ENCODE assay signal across 17 cellular contexts in genomic region chr11:70877151-70877550, GRCh38.
"Had no signal": no experiment of that assay in that cellular context is flagged by ENCODE, and none has a peak within 500 bp of the region (broad histone marks: within the 10 kb centered on the region; RNA-seq: fewer than 3 reads in every experiment).

No MANE protein-coding gene starts in this region.

- H3K9me3 Mint-ChIP-seq: activated naive CD4-positive, alpha-beta T cell treated with anti-CD3 and anti-CD28 coated beads, Interleukin-2, amount 50 U/mL, for 72 hours; activated naive CD8-positive, alpha-beta T cell treated with anti-CD3 and anti-CD28 coated beads, Interleukin-2, amount 50 U/mL, for 24 hours; central memory CD8-positive, alpha-beta T cell; T-helper 1 cell treated with Interleukin-12 subunit alpha and Interleukin-12 subunit beta and Interleukin-4 antibody, amounts not matched to agents 30 μg/mL and 1 μg/mL, for 36 hours had no signal

- H3K27ac ChIP-seq: KMS-11 had no signal

- DNase-seq: activated CD4-positive, alpha-beta T cell treated with anti-CD3 and anti-CD28 coated beads for 48 hours; activated CD4-positive, alpha-beta T cell treated with anti-CD3 and anti-CD28 coated beads, Interleukin-2, amount 50 U/mL, for 4 hours; activated CD4-positive, CD25-positive, alpha-beta regulatory T cell treated with anti-CD3 and anti-CD28 coated beads, Interleukin-2, amount 50 U/mL, for 72 hours; activated CD8-positive, alpha-beta memory T cell treated with anti-CD3 and anti-CD28 coated beads, Interleukin-2, amount 50 U/mL, for 48 hours; activated CD8-positive, alpha-beta T cell treated with anti-CD3 and anti-CD28 coated beads, Interleukin-2, amount 10 ng/mL, durations not matched to agents 7 days and 5 days; activated naive CD8-positive, alpha-beta T cell treated with anti-CD3 and anti-CD28 coated beads, Interleukin-2, amount 50 U/mL, for 24 hours; activated T-cell treated with anti-CD3 and anti-CD28 coated beads, Interleukin-2, amount 50 U/mL, for 1 hour; amygdala; NCI-H187; NCI-H2081 treated with DMSO at 0.1 percent for 48 hours; PC-3; SHP77 treated with DMSO at 0.1 percent for 48 hours had no signal

- H3K9ac ChIP-seq: KMS-11 had no signal

- H3K4me2 ChIP-seq: KMS-11 had no signal

- H3K4me1 Mint-ChIP-seq: activated naive CD8-positive, alpha-beta T cell treated with anti-CD3 and anti-CD28 coated beads, Interleukin-2, amount 50 U/mL, for 24 hours; central memory CD8-positive, alpha-beta T cell had no signal

- H3K4me3 Mint-ChIP-seq: activated CD8-positive, alpha-beta T cell treated with anti-CD3 and anti-CD28 coated beads, Interleukin-2, amount 10 ng/mL, durations not matched to agents 7 days and 5 days; activated naive CD8-positive, alpha-beta T cell treated with anti-CD3 and anti-CD28 coated beads, Interleukin-2, amount 50 U/mL, for 24 hours; brain; central memory CD8-positive, alpha-beta T cell; T-helper 1 cell treated with Interleukin-12 subunit alpha and Interleukin-12 subunit beta and Interleukin-4 antibody, amounts not matched to agents 30 μg/mL and 1 μg/mL, for 36 hours had no signal

- H3K27ac Mint-ChIP-seq: activated CD8-positive, alpha-beta T cell treated with anti-CD3 and anti-CD28 coated beads, Interleukin-2, amount 10 ng/mL, durations not matched to agents 7 days and 5 days; activated naive CD4-positive, alpha-beta T cell treated with anti-CD3 and anti-CD28 coated beads, Interleukin-2, amount 50 U/mL, for 72 hours; activated naive CD8-positive, alpha-beta T cell treated with anti-CD3 and anti-CD28 coated beads, Interleukin-2, amount 50 U/mL, for 24 hours; T-helper 1 cell treated with Interleukin-12 subunit alpha and Interleukin-12 subunit beta and Interleukin-4 antibody, amounts not matched to agents 30 μg/mL and 1 μg/mL, for 36 hours had no signal

- ATAC-seq: activated CD8-positive, alpha-beta T cell treated with anti-CD3 and anti-CD28 coated beads, Interleukin-2, amount 10 ng/mL, durations not matched to agents 7 days and 5 days; activated naive CD4-positive, alpha-beta T cell treated with anti-CD3 and anti-CD28 coated beads, Interleukin-2, amount 50 U/mL, for 72 hours; activated naive CD8-positive, alpha-beta T cell treated with anti-CD3 and anti-CD28 coated beads, Interleukin-2, amount 50 U/mL, for 24 hours; PC-3 had no signal

- H3K36me3 Mint-ChIP-seq: activated naive CD4-positive, alpha-beta T cell treated with anti-CD3 and anti-CD28 coated beads, Interleukin-2, amount 50 U/mL, for 72 hours; brain had no signal
